Comparison of ENCODE assay signal across 9 cellular contexts in genomic region chr7:21526007-21526406, GRCh38. TPM values are rescaled to one million over a fixed set of nuclear protein-coding genes. Genes with fewer than 3 reads are reported as not detected.
DNase-seq lines count a peak whose midpoint lies in the region; ATAC-seq and TF ChIP-seq lines count a peak whose summit lies in the region.
"Had no signal": no experiment of that assay in that cellular context is flagged by ENCODE, and none has a peak within 500 bp of the region (broad histone marks: within the 10 kb centered on the region; RNA-seq: fewer than 3 reads in every experiment).

No MANE protein-coding gene starts in this region.

- H3K4me3 ChIP-seq in AG04449 (ENCODE audit: low read depth, low read length) = no peak overlapping the region

- in situ Hi-C loops in SK-MEL-5 (cut with HindIII; ENCODE audit: low pct_unique_long_range_greater_than_20kb, low sequenced_read_pairs) = no loop called here

- ATAC-seq in HG03354 (IDR thresholded peaks at IDR 0.05; ENCODE audit: poor library complexity, severe bottlenecking, unreplicated experiment) (no peak), HG03520 (IDR thresholded peaks at IDR 0.05; ENCODE audit: unreplicated experiment) (no peak)

- CTCF ChIA-PET in AG04449 (lab: Yijun Ruan, JAX) = interaction anchor here (0.9 kb wide), 1 partner anchor 12 kb away, joined by 5 read pairs; no protein-coding TSS in a partner anchor

- DNase-seq in AG04449 (ENCODE audit: low read depth, low spot score) = no peak
- DNase-seq in SK-MEL-5 (ENCODE audit: low read depth, low spot score) = peak; percentile 65
- peak; percentile 7 for DNase-seq in glomerular endothelial cell (ENCODE audit: extremely low read depth, low read depth, low spot score)
- DNase-seq in DMS153 (lab: John Stamatoyannopoulos, UW) = no peak
- DNase-seq in NCI-H1694 treated with DMSO at 0.1 percent for 48 hours (lab: John Stamatoyannopoulos, UW) = no peak
- DNase-seq: H7 had no signal

- POLR2A ChIA-PET in AG04449 (lab: Yijun Ruan, JAX) = no interaction called here

- TF ChIP-seq CTCF in AG04449 (IDR thresholded peaks at IDR 0.05; ENCODE audit: insufficient read depth, low read length, missing control alignments) = peak; percentile 34
- TF ChIP-seq CTCF in GM12872 (IDR thresholded peaks at IDR 0.05; ENCODE audit: insufficient read depth, low read depth, low read length) = peak; percentile 46

RNA-seq across cellular contexts. Expression of gene DNAH11, which starts 16.8 kb away (rescaled TPM):
- 0.40 and 1.7 TPM in 2 replicates for total RNA-seq in SK-MEL-5 (2014; rRNA removed; shearing (Covaris generic))
- 0.37 and 0.95 TPM in 2 replicates for polyA plus RNA-seq in SK-MEL-5 (2015; cell fraction: cytosol; rRNA removed)
- polyA plus RNA-seq in SK-MEL-5 (2015; cell fraction: nucleus; rRNA removed) = 0.37 and 3.2 TPM in 2 replicates
- under 0.01 and 3.4 TPM in 2 replicates for total RNA-seq in glomerular endothelial cell

Comparison
In these comparisons a context has a peak if more than half of its experiments do, and no peak if none do; other contexts are left out.
1. DNase-seq: peak in SK-MEL-5 (single experiment) and glomerular endothelial cell (single experiment); none in AG04449 (single experiment), DMS153 (single experiment) and NCI-H1694 treated with DMSO at 0.1 percent for 48 hours (single experiment).